In genomic region chr2:52884971-52885370, GRCh38 we compare ENCODE assay signal across 21 cellular contexts.
DNase-seq lines count a peak whose midpoint lies in the region; ATAC-seq and TF ChIP-seq lines count a peak whose summit lies in the region.
"Had no signal": no experiment of that assay in that cellular context is flagged by ENCODE, and none has a peak within 500 bp of the region (broad histone marks: within the 10 kb centered on the region; RNA-seq: fewer than 3 reads in every experiment).

No MANE protein-coding gene starts in this region.

- H3K27me3 Mint-ChIP-seq in glutamatergic neuron (ENCODE audit: unreplicated experiment) = no peaks in the 10 kb centered on the region
- H3K27me3 Mint-ChIP-seq: CD4-positive, alpha-beta T cell; CD8-positive, alpha-beta memory T cell had no signal

- no peaks in the 10 kb centered on the region for H4K20me1 ChIP-seq in IMR-90 (ENCODE audit: insufficient read depth, low read length)
- H4K20me1 ChIP-seq: BLaER1 treated with 17β-estradiol and CSF1 and Interleukin-3, amounts not matched to agents 10 nM and 100 nM had no signal

- H3K4me2 ChIP-seq in IMR-90 (ENCODE audit: low read depth, low read length) = no peak overlapping the region
- H3K4me2 ChIP-seq: A549; BLaER1 treated with 17β-estradiol and CSF1 and Interleukin-3, amounts not matched to agents 10 nM and 100 nM had no signal

- no peak overlapping the region for H3K14ac ChIP-seq in IMR-90 (replicated peaks; ENCODE audit: low read depth, low read length)

- no peak overlapping the region for H3K4me3 Mint-ChIP-seq in glutamatergic neuron (ENCODE audit: unreplicated experiment)
- H3K4me3 Mint-ChIP-seq: CD14-positive monocyte; CD4-positive, alpha-beta T cell; CD8-positive, alpha-beta memory T cell had no signal

- no peak overlapping the region for H2AFZ ChIP-seq in IMR-90 (replicated peaks; ENCODE audit: low read length, poor library complexity)
- H2AFZ ChIP-seq: GM23248 had no signal

- H2BK20ac ChIP-seq in IMR-90 (ENCODE audit: low read depth, low read length) = no peak overlapping the region

- no peak for ATAC-seq in IMR-90 (ENCODE audit: low read depth)
- ATAC-seq in HG03521 (IDR thresholded peaks at IDR 0.05; ENCODE audit: unreplicated experiment) = no peak
- ATAC-seq in gastrocnemius medialis = no peak
- ATAC-seq: A549, HCT116 had no signal

- no peak overlapping the region for H2BK15ac ChIP-seq in IMR-90 (ENCODE audit: low read depth, low read length)

- no CpG with 5 or more reads among the region's 3 CpGs for WGBS in IMR-90 (ENCODE audit: extremely low coverage in 2 of 2, insufficient read length in 1 of 2), 2 experiments
- 65 to 68% methylated on average over 3 of the region's 3 CpGs for WGBS in tibial nerve, 2 donors

- 0 out of 2 replicates have a peak overlapping the region, but pooled peaks have one; percentile 63 for H3K18ac ChIP-seq in IMR-90 (ENCODE audit: low read depth, low read length)

- no peaks in the 10 kb centered on the region for H3K4me1 Mint-ChIP-seq in glutamatergic neuron (ENCODE audit: low read depth, unreplicated experiment)
- H3K4me1 Mint-ChIP-seq: CD14-positive monocyte; CD8-positive, alpha-beta memory T cell had no signal

- H4K5ac ChIP-seq in IMR-90 (ENCODE audit: low read depth, low read length) = no peak overlapping the region

- H3K27ac Mint-ChIP-seq in glutamatergic neuron (ENCODE audit: unreplicated experiment) = peak overlapping the region; percentile 4
- H3K27ac Mint-ChIP-seq: CD14-positive monocyte; CD4-positive, alpha-beta T cell; CD8-positive, alpha-beta memory T cell had no signal

- no peak overlapping the region for H2BK5ac ChIP-seq in IMR-90 (ENCODE audit: low read depth, low read length, poor library complexity, severe bottlenecking)

- CTCF ChIA-PET in IMR-90 (lab: Yijun Ruan, JAX) = no interaction called here

- no peak overlapping the region; the same call in 1 of the 2 replicates for H2BK120ac ChIP-seq in IMR-90 (ENCODE audit: low read depth, low read length)

- H3K9me3 ChIP-seq in IMR-90 (ENCODE audit: control insufficient read depth, insufficient read depth, low read length) (no peaks in the 10 kb centered on the region), tibial nerve (no peaks in the 10 kb centered on the region), gastrocnemius medialis (no peaks in the 10 kb centered on the region)
- H3K9me3 ChIP-seq: A549; BE2C; BLaER1 treated with 17β-estradiol and CSF1 and Interleukin-3, amounts not matched to agents 10 nM and 100 nM had no signal

- no peak for TF ChIP-seq POLR2A in IMR-90 (IDR thresholded peaks at IDR 0.05; ENCODE audit: low read depth, low read length)
- TF ChIP-seq POLR2A in tibial nerve (IDR thresholded peaks at IDR 0.05) = no peak
- TF ChIP-seq POLR2A in gastrocnemius medialis (IDR thresholded peaks at IDR 0.05) = no peak

- no peak overlapping the region for H2AK5ac ChIP-seq in IMR-90 (ENCODE audit: low read depth, low read length)

- no peak overlapping the region for H3K9ac ChIP-seq in IMR-90 (ENCODE audit: low read depth, low read length)
- H3K9ac ChIP-seq: BLaER1 treated with 17β-estradiol and CSF1 and Interleukin-3, amounts not matched to agents 10 nM and 100 nM; GM23248 had no signal

- no peaks in the 10 kb centered on the region for H3K36me3 Mint-ChIP-seq in glutamatergic neuron (ENCODE audit: unreplicated experiment)
- H3K36me3 Mint-ChIP-seq: CD14-positive monocyte; CD8-positive, alpha-beta memory T cell had no signal

- no peak overlapping the region for H4K8ac ChIP-seq in IMR-90 (ENCODE audit: low read depth in 2 of 2, low read length in 2 of 2)

- dilution Hi-C loops in IMR-90 (cut with HindIII; ENCODE audit: low sequenced_read_pairs, unreplicated experiment) = no loop called here

- peak; percentile 28 to 70 for TF ChIP-seq EP300 in tibial nerve (IDR thresholded peaks at IDR 0.05)

- DNase-seq in DMS 273 (lab: John Stamatoyannopoulos, UW; ENCODE audit: unreplicated experiment) = peak; percentile 64
- no peak for DNase-seq in IMR-90
- no peak for DNase-seq in glutamatergic neuron
- DNase-seq in tibial nerve (ENCODE audit: low spot score in 2 of 2) = peak; percentile 22 to 35
- DNase-seq in NCI-H774 (lab: John Stamatoyannopoulos, UW) = no peak
- no peak for DNase-seq in gastrocnemius medialis
- DNase-seq: 8988T; ACHN; AML-193; BE2C; CD4-positive, alpha-beta T cell; CD8-positive, alpha-beta memory T cell; DMS153; DND-41; GM23248; H7 had no signal

- intact Hi-C loops in IMR-90 (cut with micrococcal nuclease) (no loop called here), gastrocnemius medialis (cut with DNase I; ENCODE audit: low total_unique reads) (no loop called here)

- BruUV-seq in IMR-90 (replicated peaks; lab: Mats Ljungman, UMichigan) = no TSS peak

- POLR2A ChIA-PET in IMR-90 (lab: Charles Lee; ENCODE audit: unreplicated experiment) = no interaction called here

- H3K4me1 ChIP-seq in IMR-90 (ENCODE audit: control insufficient read depth, insufficient read depth, low read length) = peaks cover 8% of the 10 kb centered on the region; the same call in 1 of the 2 replicates
- H3K4me1 ChIP-seq in tibial nerve = peaks cover 0 to 42% (median 0%) of the 10 kb centered on the region in 4 donors
- no peaks in the 10 kb centered on the region for H3K4me1 ChIP-seq in gastrocnemius medialis
- H3K4me1 ChIP-seq: BE2C; BLaER1 treated with 17β-estradiol and CSF1 and Interleukin-3, amounts not matched to agents 10 nM and 100 nM had no signal

- no peaks in the 10 kb centered on the region for H3K9me3 Mint-ChIP-seq in glutamatergic neuron (ENCODE audit: unreplicated experiment)

- no peak overlapping the region for H3K4ac ChIP-seq in IMR-90 (ENCODE audit: low read depth, low read length)

- no peak overlapping the region for H3K56ac ChIP-seq in IMR-90 (ENCODE audit: extremely low read depth, insufficient read depth, low read length)

- TF ChIP-seq RAD21 in IMR-90 (IDR thresholded peaks at IDR 0.05; ENCODE audit: low read length) = no peak

- no peak overlapping the region for H2AK9ac ChIP-seq in IMR-90 (replicated peaks; ENCODE audit: low read depth, low read length, poor library complexity)

- H3K23ac ChIP-seq in IMR-90 (ENCODE audit: low read depth, low read length) = no peak overlapping the region

- H3K27me3 ChIP-seq in IMR-90 (ENCODE audit: control insufficient read depth, insufficient read depth, low read length) = no peaks in the 10 kb centered on the region
- H3K27me3 ChIP-seq in tibial nerve = no peaks in the 10 kb centered on the region
- H3K27me3 ChIP-seq in gastrocnemius medialis = no peaks in the 10 kb centered on the region
- H3K27me3 ChIP-seq: BE2C; BLaER1 treated with 17β-estradiol and CSF1 and Interleukin-3, amounts not matched to agents 10 nM and 100 nM had no signal

- TF ChIP-seq CTCF in IMR-90 (conservative IDR thresholded peaks at IDR 0.05; ENCODE audit: low read depth, low read length) (no peak), glutamatergic neuron (IDR thresholded peaks at IDR 0.05; ENCODE audit: partially characterized antibody, unreplicated experiment) (no peak), tibial nerve (IDR thresholded peaks at IDR 0.05) (no peak), gastrocnemius medialis (IDR thresholded peaks at IDR 0.05 in 4 of 5, conservative IDR thresholded peaks at IDR 0.05 in 1 of 5) (no peak)

- in situ Hi-C loops in IMR-90 (cut with MboI; ENCODE audit: low sequenced_read_pairs) = no loop called here
- in situ Hi-C loops in gastrocnemius medialis (cut with MboI; ENCODE audit: low sequenced_read_pairs in 4 of 4) = no loop called here

- no peaks in the 10 kb centered on the region for H3K79me1 ChIP-seq in IMR-90 (ENCODE audit: low read depth in 1 of 2, low read length in 2 of 2)

- H3K27ac ChIP-seq in IMR-90 (ENCODE audit: insufficient read depth, low read length) (no peak overlapping the region), tibial nerve (peak overlapping the region in 1 of 4 donors; percentile 41), gastrocnemius medialis (no peak overlapping the region)
- H3K27ac ChIP-seq: A549; BLaER1 treated with 17β-estradiol and CSF1 and Interleukin-3, amounts not matched to agents 10 nM and 100 nM; GM23248 had no signal

- no peak overlapping the region for H4K91ac ChIP-seq in IMR-90 (ENCODE audit: insufficient read depth, low read depth, low read length)

- H3K36me3 ChIP-seq in IMR-90 (ENCODE audit: control insufficient read depth, insufficient read depth, low read length) (no peaks in the 10 kb centered on the region), tibial nerve (no peaks in the 10 kb centered on the region), gastrocnemius medialis (no peaks in the 10 kb centered on the region)
- H3K36me3 ChIP-seq: BE2C; BLaER1 treated with 17β-estradiol and CSF1 and Interleukin-3, amounts not matched to agents 10 nM and 100 nM had no signal

- H3K4me3 ChIP-seq in IMR-90 (ENCODE audit: insufficient read depth, low read depth, low read length) = no peak overlapping the region
- H3K4me3 ChIP-seq in tibial nerve = no peak overlapping the region
- no peak overlapping the region for H3K4me3 ChIP-seq in gastrocnemius medialis
- H3K4me3 ChIP-seq: A549; BLaER1 treated with 17β-estradiol and CSF1 and Interleukin-3, amounts not matched to agents 10 nM and 100 nM; GM23248 had no signal

- peaks cover 4% of the 10 kb centered on the region; the same call in 1 of the 2 replicates for H3K9me1 ChIP-seq in IMR-90 (ENCODE audit: insufficient read depth, low read length)

TF ChIP-seq in IMR-90, 13 proteins besides CTCF, POLR2A, EP300 and RAD21:
- TF ChIP-seq MAFK (IDR thresholded peaks at IDR 0.05; ENCODE audit: low read depth, low read length) = no peak
- TF ChIP-seq RFX5 (IDR thresholded peaks at IDR 0.05; ENCODE audit: low read depth, low read length) = no peak
- TF ChIP-seq MXI1 (IDR thresholded peaks at IDR 0.05; ENCODE audit: borderline replicate concordance, low read depth, low read length) = no peak
- no peak for TF ChIP-seq CEBPB (IDR thresholded peaks at IDR 0.05; ENCODE audit: low read depth, low read length)
- no peak for TF ChIP-seq SMC3 (IDR thresholded peaks at IDR 0.05; ENCODE audit: low read depth, low read length)
- TF ChIP-seq BHLHE40 (IDR thresholded peaks at IDR 0.05; ENCODE audit: low read depth, low read length) = no peak
- no peak for TF ChIP-seq RCOR1 (IDR thresholded peaks at IDR 0.05; ENCODE audit: insufficient replicate concordance, low read length)
- TF ChIP-seq MAZ (IDR thresholded peaks at IDR 0.05; ENCODE audit: borderline replicate concordance, low read depth, low read length) = no peak
- TF ChIP-seq, protein P1, sequence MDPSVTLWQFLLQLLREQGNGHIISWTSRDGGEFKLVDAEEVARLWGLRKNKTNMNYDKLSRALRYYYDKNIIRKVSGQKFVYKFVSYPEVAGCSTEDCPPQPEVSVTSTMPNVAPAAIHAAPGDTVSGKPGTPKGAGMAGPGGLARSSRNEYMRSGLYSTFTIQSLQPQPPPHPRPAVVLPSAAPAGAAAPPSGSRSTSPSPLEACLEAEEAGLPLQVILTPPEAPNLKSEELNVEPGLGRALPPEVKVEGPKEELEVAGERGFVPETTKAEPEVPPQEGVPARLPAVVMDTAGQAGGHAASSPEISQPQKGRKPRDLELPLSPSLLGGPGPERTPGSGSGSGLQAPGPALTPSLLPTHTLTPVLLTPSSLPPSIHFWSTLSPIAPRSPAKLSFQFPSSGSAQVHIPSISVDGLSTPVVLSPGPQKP (IDR thresholded peaks at IDR 0.05; ENCODE audit: borderline replicate concordance, low read depth, low read length) = no peak

Comparison
In these comparisons a context has a peak if more than half of its experiments do, and no peak if none do; other contexts are left out.
1. DNase-seq: peak in DMS 273 (single experiment) and tibial nerve (2 of 2); none in IMR-90 (single experiment), glutamatergic neuron (single experiment), NCI-H774 (single experiment) and gastrocnemius medialis (0 of 2).